In genomic region chr14:77979666-77980351, GRCh38 we compare ENCODE assay signal across 14 cellular contexts.
A peak's percentile ranks its signal among the peaks of the same experiment; 100 is the strongest.
DNase-seq lines count a peak whose midpoint lies in the region; ATAC-seq and TF ChIP-seq lines count a peak whose summit lies in the region.
"Had no signal": no experiment of that assay in that cellular context is flagged by ENCODE, and none has a peak within 500 bp of the region (broad histone marks: within the 10 kb centered on the region; RNA-seq: fewer than 3 reads in every experiment).

No MANE protein-coding gene starts in this region.

- TF ChIP-seq CTCF in AG10803 (conservative IDR thresholded peaks at IDR 0.05; ENCODE audit: low read length) = no peak
- TF ChIP-seq CTCF in GM06990 (IDR thresholded peaks at IDR 0.05; ENCODE audit: insufficient read depth, low read length, poor library complexity, severe bottlenecking) = peak; percentile 23

- no peaks in the 10 kb centered on the region for H3K36me3 ChIP-seq in GM06990 (ENCODE audit: control insufficient read depth, insufficient read depth, low read length)
- H3K36me3 ChIP-seq: tibial artery had no signal

- H3K27ac ChIP-seq in layer of hippocampus (ENCODE audit: low read depth, low read length) = peak overlapping the region; percentile 83
- H3K27ac ChIP-seq: tibial artery had no signal

- no peak for ATAC-seq in HG03135 (IDR thresholded peaks at IDR 0.05; ENCODE audit: unreplicated experiment)
- no peak for ATAC-seq in HG02852 (IDR thresholded peaks at IDR 0.05; ENCODE audit: unreplicated experiment)
- ATAC-seq: activated T-cell treated with anti-CD3 and anti-CD28 coated beads, Interleukin-2, amount 50 U/mL, for 72 hours; T-cell had no signal

- H3K4me3 ChIP-seq in AG10803 (ENCODE audit: low read length) (no peak overlapping the region), GM06990 (replicated peaks; ENCODE audit: low read depth, low read length) (no peak overlapping the region)
- H3K4me3 ChIP-seq: tibial artery had no signal

- peaks cover 1% of the 10 kb centered on the region; the same call in 1 of the 2 replicates for H3K27me3 ChIP-seq in GM06990 (replicated peaks; ENCODE audit: control insufficient read depth, insufficient read depth, low read length)
- no peaks in the 10 kb centered on the region for H3K27me3 ChIP-seq in layer of hippocampus (ENCODE audit: control insufficient read depth, insufficient read depth, low read length)

- peak; percentile 50 for DNase-seq in AG10803 (ENCODE audit: low read depth)
- no peak for DNase-seq in GM06990 (ENCODE audit: extremely low read depth, insufficient read length)
- peak; percentile 72 for DNase-seq in SW480 (ENCODE audit: low spot score)
- no peak for DNase-seq in HCEC 1CT
- no peak for DNase-seq in central memory CD4-positive, alpha-beta T cell
- DNase-seq: activated T-cell treated with anti-CD3 and anti-CD28 coated beads, Interleukin-2, amount 50 U/mL, for 72 hours; kidney; NCI-H2029; stimulated activated CD4-positive, alpha-beta T cell treated with anti-CD3 and anti-CD28 coated beads, Interleukin-15, amount 100 ng/mL, for 24 hours; T-cell; tibial artery had no signal

Comparison
In these comparisons a context has a peak if more than half of its experiments do, and no peak if none do; other contexts are left out.
1. DNase-seq: peak in AG10803 (single experiment) and SW480 (single experiment); none in GM06990 (single experiment), HCEC 1CT (single experiment) and central memory CD4-positive, alpha-beta T cell (single experiment).